14 cellular contexts compared by ENCODE assay signal in the genomic region with DNA sequence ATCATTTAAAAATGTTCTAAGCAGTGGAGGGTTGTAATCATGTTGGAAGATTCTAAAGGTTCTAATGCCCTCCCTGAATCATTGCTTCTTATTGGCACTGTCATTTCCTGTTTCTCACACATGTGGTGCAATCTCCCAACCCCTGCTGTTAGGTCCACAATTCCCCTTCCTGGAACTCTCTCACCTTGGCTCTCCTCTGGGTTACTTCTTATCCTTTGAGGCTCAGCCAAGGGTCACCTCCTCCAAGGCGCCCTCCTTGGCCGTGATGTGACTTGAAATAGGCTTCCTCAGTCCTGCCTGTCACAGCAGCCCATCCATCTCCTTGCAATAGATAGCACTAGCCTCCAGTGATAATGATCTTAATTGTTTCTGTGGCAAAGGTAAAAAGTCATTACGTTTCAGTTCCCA.
DNase-seq lines count a peak whose midpoint lies in the region; ATAC-seq and TF ChIP-seq lines count a peak whose summit lies in the region.
"Had no signal": no experiment of that assay in that cellular context is flagged by ENCODE, and none has a peak within 500 bp of the region (broad histone marks: within the 10 kb centered on the region; RNA-seq: fewer than 3 reads in every experiment).

No MANE protein-coding gene starts in this region.

- H3K27ac ChIP-seq in brain microvascular endothelial cell (no peak overlapping the region), Karpas-422 (ENCODE audit: low read length) (no peak overlapping the region)
- H3K27ac ChIP-seq: stomach had no signal

- no peak for TF ChIP-seq POLR2A in NB4 (IDR thresholded peaks at IDR 0.05; ENCODE audit: extremely low read depth, insufficient read length)

- H3K9ac ChIP-seq in Karpas-422 (ENCODE audit: low read length): no peak overlapping the region

- H3K36me3 ChIP-seq in brain microvascular endothelial cell (replicated peaks) (no peaks in the 10 kb centered on the region), Karpas-422 (ENCODE audit: insufficient read depth, low read length) (no peaks in the 10 kb centered on the region)
- H3K36me3 ChIP-seq: stomach had no signal

- H3K4me3 ChIP-seq in NB4 (ENCODE audit: low read depth, low read length): no peak overlapping the region
- no peak overlapping the region for H3K4me3 ChIP-seq in brain microvascular endothelial cell (ENCODE audit: low read depth, low read length)
- no peak overlapping the region for H3K4me3 ChIP-seq in Karpas-422 (ENCODE audit: low read length)
- H3K4me3 ChIP-seq: stomach had no signal

- in situ Hi-C loops in brain microvascular endothelial cell (cut with HindIII; ENCODE audit: low pct_ligation_motif_present, low sequenced_read_pairs): no loop called here

- no peaks in the 10 kb centered on the region for H3K4me1 ChIP-seq in Karpas-422 (ENCODE audit: low read length)
- H3K4me1 ChIP-seq: stomach had no signal

- no peaks in the 10 kb centered on the region for H3K79me2 ChIP-seq in Karpas-422 (ENCODE audit: low read length)

- H3K9me2 ChIP-seq in Karpas-422 (replicated peaks; ENCODE audit: insufficient read depth, low read length): no peaks in the 10 kb centered on the region

- TF ChIP-seq CTCF in NB4 (IDR thresholded peaks at IDR 0.05; ENCODE audit: low read depth, low read length) (no peak), brain microvascular endothelial cell (IDR thresholded peaks at IDR 0.05; ENCODE audit: low read depth, low read length, missing control alignments) (no peak), omental fat pad (IDR thresholded peaks at IDR 0.05) (no peak)

- H2AFZ ChIP-seq in Karpas-422 (ENCODE audit: low read length): no peak overlapping the region

- DNase-seq in NB4 (ENCODE audit: low read depth) (peak; percentile 56), brain microvascular endothelial cell (peak; percentile 41), omental fat pad (ENCODE audit: low spot score) (no peak), cardiac septum (ENCODE audit: low spot score) (no peak), Karpas-422 (no peak), NCI-H1417 treated with DMSO at 0.1 percent for 48 hours (lab: John Stamatoyannopoulos, UW) (no peak)
- DNase-seq: activated CD4-positive, alpha-beta T cell treated with anti-CD3 and anti-CD28 coated beads for 36 hours; DMS153; natural killer cell; NCI-H1436; SHP77; stomach had no signal

- no peaks in the 10 kb centered on the region for H4K20me1 ChIP-seq in Karpas-422 (ENCODE audit: insufficient read depth, low read depth, low read length)

- no peaks in the 10 kb centered on the region for H3K9me3 ChIP-seq in Karpas-422 (ENCODE audit: low read length)

- H3K4me2 ChIP-seq in Karpas-422 (ENCODE audit: low read depth, low read length, poor library complexity, severe bottlenecking): no peak overlapping the region

- ATAC-seq in GM21786 (IDR thresholded peaks at IDR 0.05; ENCODE audit: unreplicated experiment): peak; percentile 48
- ATAC-seq in omental fat pad (ENCODE audit: low FRiP score): peak; percentile 40
- no peak for ATAC-seq in GM21526 (IDR thresholded peaks at IDR 0.05; ENCODE audit: low FRiP score, unreplicated experiment)
- ATAC-seq: activated CD4-positive, alpha-beta T cell treated with anti-CD3 and anti-CD28 coated beads for 36 hours had no signal

- intact Hi-C loops in cardiac septum (cut with DNase I): loop anchor here (5.0 to 10.0 kb wide), 2 partner anchors 344 to 526 kb away; no protein-coding TSS in a partner anchor

- H3K27me3 ChIP-seq in brain microvascular endothelial cell (replicated peaks) (no peaks in the 10 kb centered on the region), Karpas-422 (ENCODE audit: low read length) (no peaks in the 10 kb centered on the region)
- H3K27me3 ChIP-seq: stomach had no signal

Comparison
In these comparisons a context has a peak if more than half of its experiments do, and no peak if none do; other contexts are left out.
1. DNase-seq: peak in NB4 (single experiment) and brain microvascular endothelial cell (single experiment); none in omental fat pad (single experiment), cardiac septum (single experiment), Karpas-422 (single experiment) and NCI-H1417 treated with DMSO at 0.1 percent for 48 hours (single experiment).